Comparison of ENCODE assay signal across 11 cellular contexts in the genomic region with DNA sequence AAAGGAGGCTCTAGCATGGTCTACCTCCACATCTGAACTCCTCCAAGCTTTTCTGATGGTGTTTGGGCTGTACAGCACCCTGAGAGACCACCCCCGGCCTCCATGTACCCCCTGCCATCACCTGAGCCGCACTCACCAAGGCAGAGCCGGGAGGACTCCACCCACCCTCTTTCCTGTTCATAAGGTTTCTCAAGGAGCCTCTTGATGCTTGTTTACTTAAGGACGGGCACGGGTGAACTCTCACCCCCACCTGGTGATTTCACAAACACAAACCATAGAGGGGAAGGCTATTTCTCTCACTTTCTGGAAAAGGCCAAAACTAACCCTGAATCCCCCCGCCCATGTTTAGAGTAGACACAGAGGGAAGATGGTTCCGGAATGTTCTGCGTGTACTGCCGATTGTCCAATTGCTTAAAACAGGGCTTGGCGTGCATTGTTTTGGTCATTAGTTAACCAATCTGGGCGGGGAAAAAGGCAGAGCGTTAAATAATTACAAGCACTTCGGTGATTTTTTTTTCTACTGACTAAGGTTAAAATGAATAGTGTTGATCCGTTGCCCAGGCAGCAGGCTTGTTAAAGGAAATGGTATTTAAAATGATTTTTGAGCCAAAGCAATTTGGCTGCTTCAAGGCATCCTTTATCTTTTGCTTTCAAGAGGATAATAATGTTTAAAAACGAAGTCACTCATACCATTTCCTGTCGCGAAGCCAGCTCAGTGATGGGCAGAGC.
DNase-seq lines count a peak whose midpoint lies in the region; ATAC-seq and TF ChIP-seq lines count a peak whose summit lies in the region.
"Had no signal": no experiment of that assay in that cellular context is flagged by ENCODE, and none has a peak within 500 bp of the region (broad histone marks: within the 10 kb centered on the region; RNA-seq: fewer than 3 reads in every experiment).

No MANE protein-coding gene starts in this region.

- POLR2A ChIA-PET in RWPE1 (lab: Yijun Ruan, JAX; ENCODE audit: low non-redundant PET): no interaction called here

- no peaks in the 10 kb centered on the region for H3K36me3 ChIP-seq in heart right ventricle
- H3K36me3 ChIP-seq in upper lobe of left lung: no peaks in the 10 kb centered on the region
- H3K36me3 ChIP-seq in ascending aorta: no peaks in the 10 kb centered on the region

- H3K27ac ChIP-seq in heart right ventricle (peak overlapping the region in 2 of 10 donors; percentile 30 to 56), RWPE1 (peak overlapping the region; percentile 67), upper lobe of left lung (peak overlapping the region; percentile 64 to 68 (median 66)), ascending aorta (peak overlapping the region in 1 of 2 donors; percentile 51)

- H3K9me3 Mint-ChIP-seq in glutamatergic neuron (ENCODE audit: unreplicated experiment): peaks cover 10% of the 10 kb centered on the region
- peaks cover 11 to 12% of the 10 kb centered on the region in 2 donors for H3K9me3 Mint-ChIP-seq in stimulated activated naive CD8-positive, alpha-beta T cell treated with anti-CD3 and anti-CD28 coated beads, Interleukin-15, amount 100 ng/mL, for 72 hours

- no peaks in the 10 kb centered on the region for H3K9me3 ChIP-seq in heart right ventricle
- no peaks in the 10 kb centered on the region for H3K9me3 ChIP-seq in upper lobe of left lung
- no peaks in the 10 kb centered on the region for H3K9me3 ChIP-seq in ascending aorta

- peaks cover 4% of the 10 kb centered on the region for H3K27me3 Mint-ChIP-seq in glutamatergic neuron (ENCODE audit: unreplicated experiment)
- H3K27me3 Mint-ChIP-seq in stimulated activated naive CD8-positive, alpha-beta T cell treated with anti-CD3 and anti-CD28 coated beads, Interleukin-15, amount 100 ng/mL, for 72 hours: no peaks in the 10 kb centered on the region
- H3K27me3 Mint-ChIP-seq: activated naive CD8-positive, alpha-beta T cell treated with anti-CD3 and anti-CD28 coated beads for 36 hours had no signal

- no peak overlapping the region for H3K4me3 Mint-ChIP-seq in glutamatergic neuron (ENCODE audit: unreplicated experiment)
- no peak overlapping the region for H3K4me3 Mint-ChIP-seq in stimulated activated naive CD8-positive, alpha-beta T cell treated with anti-CD3 and anti-CD28 coated beads, Interleukin-15, amount 100 ng/mL, for 72 hours
- H3K4me3 Mint-ChIP-seq: activated naive CD8-positive, alpha-beta T cell treated with anti-CD3 and anti-CD28 coated beads for 36 hours; T-helper 17 cell had no signal

- peak overlapping the region; percentile 17 for H3K27ac Mint-ChIP-seq in glutamatergic neuron (ENCODE audit: unreplicated experiment)
- no peak overlapping the region for H3K27ac Mint-ChIP-seq in stimulated activated naive CD8-positive, alpha-beta T cell treated with anti-CD3 and anti-CD28 coated beads, Interleukin-15, amount 100 ng/mL, for 72 hours
- H3K27ac Mint-ChIP-seq: activated naive CD8-positive, alpha-beta T cell treated with anti-CD3 and anti-CD28 coated beads for 36 hours; T-helper 17 cell had no signal

- DNase-seq in heart right ventricle (peak in 1 of 2 donors; percentile 40), cardiac septum (ENCODE audit: low spot score) (no peak), RWPE1 (ENCODE audit: low spot score) (no peak), glutamatergic neuron (no peak), upper lobe of left lung (peak in 1 of 2 donors; percentile 63), ascending aorta (ENCODE audit: low spot score in 2 of 2) (no peak), GDM1 (lab: John Stamatoyannopoulos, UW) (no peak)
- DNase-seq in stimulated activated naive CD8-positive, alpha-beta T cell treated with anti-CD3 and anti-CD28 coated beads, Interleukin-15, amount 100 ng/mL, for 72 hours: no peak
- DNase-seq: activated naive CD8-positive, alpha-beta T cell treated with anti-CD3 and anti-CD28 coated beads for 36 hours; KBM-7; T-helper 17 cell had no signal

- no peak for TF ChIP-seq CTCF in heart right ventricle (IDR thresholded peaks at IDR 0.05)
- no peak for TF ChIP-seq CTCF in RWPE1 (conservative IDR thresholded peaks at IDR 0.05; ENCODE audit: low read depth)
- no peak for TF ChIP-seq CTCF in glutamatergic neuron (IDR thresholded peaks at IDR 0.05; ENCODE audit: partially characterized antibody, unreplicated experiment)
- no peak for TF ChIP-seq CTCF in upper lobe of left lung (IDR thresholded peaks at IDR 0.05)
- TF ChIP-seq CTCF in ascending aorta (IDR thresholded peaks at IDR 0.05): no peak

- H3K4me3 ChIP-seq in heart right ventricle (peak overlapping the region in 3 of 10 donors; percentile 3 to 14 (median 6)), upper lobe of left lung (peak overlapping the region in 2 of 4 donors; percentile 3 to 18), ascending aorta (no peak overlapping the region)

- TF ChIP-seq POLR2A in upper lobe of left lung (IDR thresholded peaks at IDR 0.05): no peak

- peaks cover 19% of the 10 kb centered on the region for H3K4me1 Mint-ChIP-seq in glutamatergic neuron (ENCODE audit: low read depth, unreplicated experiment)
- no peaks in the 10 kb centered on the region for H3K4me1 Mint-ChIP-seq in stimulated activated naive CD8-positive, alpha-beta T cell treated with anti-CD3 and anti-CD28 coated beads, Interleukin-15, amount 100 ng/mL, for 72 hours
- H3K4me1 Mint-ChIP-seq: activated naive CD8-positive, alpha-beta T cell treated with anti-CD3 and anti-CD28 coated beads for 36 hours had no signal

- CTCF ChIA-PET in RWPE1 (lab: Yijun Ruan, JAX): no interaction called here

- H3K4me1 ChIP-seq in heart right ventricle (peaks cover 0 to 16% (median 12%) of the 10 kb centered on the region in 9 donors), upper lobe of left lung (peaks cover 23 to 31% (median 27%) of the 10 kb centered on the region in 4 donors), ascending aorta (no peaks in the 10 kb centered on the region)

- no peaks in the 10 kb centered on the region for H3K36me3 Mint-ChIP-seq in glutamatergic neuron (ENCODE audit: unreplicated experiment)
- H3K36me3 Mint-ChIP-seq: activated naive CD8-positive, alpha-beta T cell treated with anti-CD3 and anti-CD28 coated beads for 36 hours had no signal

- no peak for TF ChIP-seq EP300 in upper lobe of left lung (IDR thresholded peaks at IDR 0.05)

- H3K27me3 ChIP-seq in heart right ventricle: peaks cover 0 to 3% (median 0%) of the 10 kb centered on the region in 7 donors
- no peaks in the 10 kb centered on the region for H3K27me3 ChIP-seq in upper lobe of left lung
- H3K27me3 ChIP-seq in ascending aorta: no peaks in the 10 kb centered on the region

- intact Hi-C loops in heart right ventricle (cut with DNase I): no loop called here
- intact Hi-C loops in cardiac septum (cut with DNase I): no loop called here
- intact Hi-C loops in ascending aorta (cut with DNase I): no loop called here

- ATAC-seq in heart right ventricle (peak in 7 of 8 donors; percentile 22 to 58 (median 50)), upper lobe of left lung (ENCODE audit: low FRiP score in 2 of 2) (peak; percentile 56 to 82)
- ATAC-seq in stimulated activated naive CD8-positive, alpha-beta T cell treated with anti-CD3 and anti-CD28 coated beads, Interleukin-15, amount 100 ng/mL, for 72 hours: no peak
- ATAC-seq: T-helper 17 cell had no signal

- 49 to 54% methylated on average over 17 of the region's 17 CpGs for WGBS in heart right ventricle, 2 donors
- 34% methylated on average over 17 of the region's 17 CpGs for WGBS in upper lobe of left lung, 2 donors
